32 cellular contexts compared by ENCODE assay signal in genomic region chr7:6193734-6194133, GRCh38.
"Had no signal": no experiment of that assay in that cellular context is flagged by ENCODE, and none has a peak within 500 bp of the region (broad histone marks: within the 10 kb centered on the region; RNA-seq: fewer than 3 reads in every experiment).

No MANE protein-coding gene starts in this region.

- H3K27ac ChIP-seq: SJSA1, VCaP had no signal

- H3K36me3 Mint-ChIP-seq: activated CD8-positive, alpha-beta memory T cell treated with anti-CD3 and anti-CD28 coated beads, Interleukin-2, amount 10 ng/mL, durations not matched to agents 7 days and 5 days; activated naive CD8-positive, alpha-beta T cell treated with anti-CD3 and anti-CD28 coated beads for 36 hours had no signal

- H3K27me3 Mint-ChIP-seq: activated naive CD8-positive, alpha-beta T cell treated with anti-CD3 and anti-CD28 coated beads for 36 hours had no signal

- H3K4me1 Mint-ChIP-seq: activated CD4-positive, alpha-beta memory T cell treated with anti-CD3 and anti-CD28 coated beads, Interleukin-2, amount 10 ng/mL, durations not matched to agents 7 days and 5 days; activated CD8-positive, alpha-beta memory T cell treated with anti-CD3 and anti-CD28 coated beads, Interleukin-2, amount 10 ng/mL, durations not matched to agents 7 days and 5 days; activated naive CD8-positive, alpha-beta T cell treated with anti-CD3 and anti-CD28 coated beads for 36 hours had no signal

- H3K4me3 Mint-ChIP-seq: activated CD4-positive, alpha-beta memory T cell treated with anti-CD3 and anti-CD28 coated beads, Interleukin-2, amount 10 ng/mL, durations not matched to agents 7 days and 5 days; activated CD8-positive, alpha-beta memory T cell treated with anti-CD3 and anti-CD28 coated beads, Interleukin-2, amount 10 ng/mL, durations not matched to agents 7 days and 5 days; activated naive CD8-positive, alpha-beta T cell treated with anti-CD3 and anti-CD28 coated beads for 36 hours had no signal

- H3K9ac ChIP-seq: SK-N-SH had no signal

- ATAC-seq: activated CD8-positive, alpha-beta memory T cell treated with anti-CD3 and anti-CD28 coated beads, Interleukin-2, amount 10 ng/mL, durations not matched to agents 7 days and 5 days; Panc1 had no signal

- H3K27me3 ChIP-seq: MG63, SJSA1 had no signal

- H3K4me3 ChIP-seq: MG63, SJSA1 had no signal

- DNase-seq: activated CD4-positive, alpha-beta memory T cell treated with anti-CD3 and anti-CD28 coated beads, Interleukin-2, amount 10 ng/mL, durations not matched to agents 7 days and 5 days; activated CD4-positive, alpha-beta T cell treated with anti-CD3 and anti-CD28 coated beads for 1 hour; activated CD4-positive, alpha-beta T cell treated with anti-CD3 and anti-CD28 coated beads for 48 hours; activated CD4-positive, CD25-positive, alpha-beta regulatory T cell; activated CD8-positive, alpha-beta memory T cell treated with anti-CD3 and anti-CD28 coated beads for 24 hours; activated CD8-positive, alpha-beta memory T cell treated with anti-CD3 and anti-CD28 coated beads, Interleukin-2, amount 10 ng/mL, durations not matched to agents 7 days and 5 days; activated CD8-positive, alpha-beta memory T cell treated with anti-CD3 and anti-CD28 coated beads, Interleukin-2, amount 50 U/mL, for 48 hours; activated effector memory CD4-positive, alpha-beta T cell treated with Interleukin-2 at 50 U/mL for 16 hours; activated naive CD4-positive, alpha-beta T cell treated with anti-CD3 and anti-CD28 coated beads, Interleukin-2, amount 50 U/mL, for 16 hours; activated naive CD8-positive, alpha-beta T cell treated with anti-CD3 and anti-CD28 coated beads for 36 hours; activated T-cell treated with anti-CD3 and anti-CD28 coated beads, Interleukin-2, amount 50 U/mL, for 48 hours; amniotic stem cell; aorta; Kasumi-1; KG1; MG63; NCI-H1048; NCI-H1105 treated with DMSO at 0.1 percent for 48 hours; NCI-H1436; NCI-H1694; NCI-H1930; NCI-H2081 treated with DMSO at 0.1 percent for 48 hours; NCI-H345; NCI-H524 treated with DMSO at 0.1 percent for 48 hours; SHP77; SK-N-SH; T-helper 1 cell; T-helper 2 cell; T-helper 9 cell had no signal

- H3K27ac Mint-ChIP-seq: activated CD4-positive, alpha-beta memory T cell treated with anti-CD3 and anti-CD28 coated beads, Interleukin-2, amount 10 ng/mL, durations not matched to agents 7 days and 5 days; activated CD8-positive, alpha-beta memory T cell treated with anti-CD3 and anti-CD28 coated beads, Interleukin-2, amount 10 ng/mL, durations not matched to agents 7 days and 5 days; activated naive CD8-positive, alpha-beta T cell treated with anti-CD3 and anti-CD28 coated beads for 36 hours had no signal

- H3K9me3 ChIP-seq: MG63, SJSA1, SK-N-SH had no signal

- H3K9me3 Mint-ChIP-seq: activated CD4-positive, alpha-beta memory T cell treated with anti-CD3 and anti-CD28 coated beads, Interleukin-2, amount 10 ng/mL, durations not matched to agents 7 days and 5 days; activated naive CD8-positive, alpha-beta T cell treated with anti-CD3 and anti-CD28 coated beads for 36 hours had no signal
